1 cellular context compared by ENCODE assay signal in the genomic region with DNA sequence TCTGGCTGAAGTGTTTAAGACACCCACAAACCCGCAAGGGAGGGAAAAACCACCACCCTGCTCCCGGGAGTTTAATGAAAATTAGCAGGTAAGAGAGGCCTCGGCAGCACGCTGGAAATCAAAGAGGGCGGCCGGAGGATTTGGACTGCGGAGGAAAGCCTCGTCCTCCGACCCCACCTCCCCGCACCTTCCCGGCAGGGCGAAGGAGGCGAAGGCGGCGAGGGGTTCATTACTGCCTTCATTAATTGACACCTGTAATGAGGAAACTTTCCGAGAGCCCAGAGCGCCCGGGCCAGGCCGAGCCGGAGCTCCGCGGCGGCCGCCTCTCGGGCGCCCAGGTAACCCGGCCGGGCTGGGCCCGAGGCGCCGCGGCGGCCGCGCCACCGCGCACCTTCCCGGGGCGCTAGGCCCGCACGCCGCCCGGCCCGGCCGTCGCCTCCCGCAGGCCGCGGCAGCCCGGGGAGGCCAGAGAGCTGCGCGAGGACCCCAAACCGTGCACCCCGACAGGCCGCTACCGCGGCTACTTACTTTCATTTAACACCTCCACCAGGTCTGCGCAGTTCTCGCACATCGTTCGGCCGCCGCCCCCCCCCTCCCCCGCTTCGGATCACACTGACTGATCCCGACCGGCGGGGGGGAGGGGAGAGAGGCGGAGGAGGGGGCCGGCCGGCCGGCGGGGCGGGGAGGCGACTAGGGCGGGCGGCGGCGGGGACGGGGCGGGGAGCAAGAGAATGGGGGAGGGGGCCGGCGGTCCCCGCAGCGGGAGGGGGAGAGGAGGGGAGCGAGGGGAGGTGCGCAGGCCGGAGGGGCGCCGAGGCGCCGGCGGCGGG.
TF ChIP-seq lines count a peak whose summit lies in the region.

No MANE protein-coding gene starts in this region.

TF ChIP-seq in HepG2, 621 proteins besides CTCF, POLR2A, EP300 and RAD21 (continued from another document and continues in another):
- TF ChIP-seq, protein P1, sequence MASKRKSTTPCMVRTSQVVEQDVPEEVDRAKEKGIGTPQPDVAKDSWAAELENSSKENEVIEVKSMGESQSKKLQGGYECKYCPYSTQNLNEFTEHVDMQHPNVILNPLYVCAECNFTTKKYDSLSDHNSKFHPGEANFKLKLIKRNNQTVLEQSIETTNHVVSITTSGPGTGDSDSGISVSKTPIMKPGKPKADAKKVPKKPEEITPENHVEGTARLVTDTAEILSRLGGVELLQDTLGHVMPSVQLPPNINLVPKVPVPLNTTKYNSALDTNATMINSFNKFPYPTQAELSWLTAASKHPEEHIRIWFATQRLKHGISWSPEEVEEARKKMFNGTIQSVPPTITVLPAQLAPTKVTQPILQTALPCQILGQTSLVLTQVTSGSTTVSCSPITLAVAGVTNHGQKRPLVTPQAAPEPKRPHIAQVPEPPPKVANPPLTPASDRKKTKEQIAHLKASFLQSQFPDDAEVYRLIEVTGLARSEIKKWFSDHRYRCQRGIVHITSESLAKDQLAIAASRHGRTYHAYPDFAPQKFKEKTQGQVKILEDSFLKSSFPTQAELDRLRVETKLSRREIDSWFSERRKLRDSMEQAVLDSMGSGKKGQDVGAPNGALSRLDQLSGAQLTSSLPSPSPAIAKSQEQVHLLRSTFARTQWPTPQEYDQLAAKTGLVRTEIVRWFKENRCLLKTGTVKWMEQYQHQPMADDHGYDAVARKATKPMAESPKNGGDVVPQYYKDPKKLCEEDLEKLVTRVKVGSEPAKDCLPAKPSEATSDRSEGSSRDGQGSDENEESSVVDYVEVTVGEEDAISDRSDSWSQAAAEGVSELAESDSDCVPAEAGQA (IDR thresholded peaks at IDR 0.05; ENCODE audit: low read depth) = 0 out of 2 replicates have a peak, but pooled peaks have one; percentile 37
- TF ChIP-seq, protein P1 (CRISPR knock-in tag; IDR thresholded peaks at IDR 0.05; ENCODE audit: borderline replicate concordance) = no peak
- TF ChIP-seq ZNF274 (CRISPR knock-in tag; IDR thresholded peaks at IDR 0.05) (no peak), ZNF33B (CRISPR knock-in tag; IDR thresholded peaks at IDR 0.05) (no peak), ZNF33A (CRISPR knock-in tag; IDR thresholded peaks at IDR 0.05; ENCODE audit: borderline replicate concordance) (no peak), HNRNPUL1 (IDR thresholded peaks at IDR 0.05; ENCODE audit: low read depth, low read length) (no peak), MYC (CRISPR knock-in tag; IDR thresholded peaks at IDR 0.05; ENCODE audit: borderline replicate concordance) (peak; percentile 32), ZNF432 (CRISPR knock-in tag; IDR thresholded peaks at IDR 0.05; ENCODE audit: borderline replicate concordance) (no peak), ZNF878 (CRISPR knock-in tag; IDR thresholded peaks at IDR 0.05) (no peak), ZNF546 (CRISPR knock-in tag; conservative IDR thresholded peaks at IDR 0.05) (no peak), ELF1 (CRISPR knock-in tag; IDR thresholded peaks at IDR 0.05) (no peak), HMG20A (CRISPR knock-in tag; IDR thresholded peaks at IDR 0.05; ENCODE audit: borderline replicate concordance) (no peak), FOXK1 (CRISPR knock-in tag; IDR thresholded peaks at IDR 0.05; ENCODE audit: borderline replicate concordance, low read depth) (0 out of 2 replicates have a peak, but pooled peaks have one; percentile 4), ZNF766 (CRISPR knock-in tag; IDR thresholded peaks at IDR 0.05; ENCODE audit: borderline replicate concordance) (0 out of 2 replicates have a peak, but pooled peaks have one; percentile 16), MAFG (CRISPR knock-in tag; IDR thresholded peaks at IDR 0.05) (no peak), ZNF615 (CRISPR knock-in tag; IDR thresholded peaks at IDR 0.05; ENCODE audit: borderline replicate concordance) (no peak), GLI4 (CRISPR knock-in tag; IDR thresholded peaks at IDR 0.05; ENCODE audit: borderline replicate concordance) (no peak), ARID2 (CRISPR knock-in tag; IDR thresholded peaks at IDR 0.05; ENCODE audit: borderline replicate concordance) (no peak), FOXJ3 (CRISPR knock-in tag; IDR thresholded peaks at IDR 0.05; ENCODE audit: borderline replicate concordance) (no peak), CHCHD3 (CRISPR knock-in tag; IDR thresholded peaks at IDR 0.05) (no peak), TCF12 (IDR thresholded peaks at IDR 0.05) (no peak), TCF12 (CRISPR knock-in tag; IDR thresholded peaks at IDR 0.05) (no peak), FOXC1 (CRISPR knock-in tag; IDR thresholded peaks at IDR 0.05; ENCODE audit: borderline replicate concordance) (0 out of 2 replicates have a peak, but pooled peaks have one; percentile 20), TARDBP (CRISPR knock-in tag; IDR thresholded peaks at IDR 0.05) (no peak), ZFP82 (CRISPR knock-in tag; IDR thresholded peaks at IDR 0.05; ENCODE audit: borderline replicate concordance) (no peak; the same call in 1 of the 2 replicates), ZNF235 (CRISPR knock-in tag; IDR thresholded peaks at IDR 0.05; ENCODE audit: borderline replicate concordance) (no peak; the same call in 1 of the 2 replicates), GTF2F1 (IDR thresholded peaks at IDR 0.05; ENCODE audit: low read length) (no peak), GPN1 (CRISPR knock-in tag; IDR thresholded peaks at IDR 0.05; ENCODE audit: borderline replicate concordance) (no peak), ZNF264 (CRISPR knock-in tag; IDR thresholded peaks at IDR 0.05) (no peak), ZNF7 (CRISPR knock-in tag; IDR thresholded peaks at IDR 0.05) (no peak), IRX3 (CRISPR knock-in tag; IDR thresholded peaks at IDR 0.05; ENCODE audit: borderline replicate concordance, low read depth) (no peak), CCAR2 (optimal IDR thresholded peaks at IDR 0.05; ENCODE audit: low read depth, low read length) (no peak), HHEX (CRISPR knock-in tag; IDR thresholded peaks at IDR 0.05) (no peak), ZBTB7A (CRISPR knock-in tag; IDR thresholded peaks at IDR 0.05) (no peak), ZNF230 (CRISPR knock-in tag; IDR thresholded peaks at IDR 0.05) (no peak), PAF1 (CRISPR knock-in tag; IDR thresholded peaks at IDR 0.05) (no peak)
- TF ChIP-seq, protein P2, sequence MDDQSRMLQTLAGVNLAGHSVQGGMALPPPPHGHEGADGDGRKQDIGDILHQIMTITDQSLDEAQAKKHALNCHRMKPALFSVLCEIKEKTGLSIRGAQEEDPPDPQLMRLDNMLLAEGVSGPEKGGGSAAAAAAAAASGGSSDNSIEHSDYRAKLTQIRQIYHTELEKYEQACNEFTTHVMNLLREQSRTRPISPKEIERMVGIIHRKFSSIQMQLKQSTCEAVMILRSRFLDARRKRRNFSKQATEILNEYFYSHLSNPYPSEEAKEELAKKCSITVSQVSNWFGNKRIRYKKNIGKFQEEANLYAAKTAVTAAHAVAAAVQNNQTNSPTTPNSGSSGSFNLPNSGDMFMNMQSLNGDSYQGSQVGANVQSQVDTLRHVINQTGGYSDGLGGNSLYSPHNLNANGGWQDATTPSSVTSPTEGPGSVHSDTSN (CRISPR knock-in tag; IDR thresholded peaks at IDR 0.05; ENCODE audit: borderline replicate concordance) = no peak
- TF ChIP-seq, protein P3, sequence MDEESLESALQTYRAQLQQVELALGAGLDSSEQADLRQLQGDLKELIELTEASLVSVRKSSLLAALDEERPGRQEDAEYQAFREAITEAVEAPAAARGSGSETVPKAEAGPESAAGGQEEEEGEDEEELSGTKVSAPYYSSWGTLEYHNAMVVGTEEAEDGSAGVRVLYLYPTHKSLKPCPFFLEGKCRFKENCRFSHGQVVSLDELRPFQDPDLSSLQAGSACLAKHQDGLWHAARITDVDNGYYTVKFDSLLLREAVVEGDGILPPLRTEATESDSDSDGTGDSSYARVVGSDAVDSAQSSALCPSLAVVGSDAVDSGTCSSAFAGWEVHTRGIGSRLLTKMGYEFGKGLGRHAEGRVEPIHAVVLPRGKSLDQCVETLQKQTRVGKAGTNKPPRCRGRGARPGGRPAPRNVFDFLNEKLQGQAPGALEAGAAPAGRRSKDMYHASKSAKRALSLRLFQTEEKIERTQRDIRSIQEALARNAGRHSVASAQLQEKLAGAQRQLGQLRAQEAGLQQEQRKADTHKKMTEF (CRISPR knock-in tag; IDR thresholded peaks at IDR 0.05) = peak; percentile 23; the same call in 1 of the 2 replicates
- TF ChIP-seq, protein P4, sequence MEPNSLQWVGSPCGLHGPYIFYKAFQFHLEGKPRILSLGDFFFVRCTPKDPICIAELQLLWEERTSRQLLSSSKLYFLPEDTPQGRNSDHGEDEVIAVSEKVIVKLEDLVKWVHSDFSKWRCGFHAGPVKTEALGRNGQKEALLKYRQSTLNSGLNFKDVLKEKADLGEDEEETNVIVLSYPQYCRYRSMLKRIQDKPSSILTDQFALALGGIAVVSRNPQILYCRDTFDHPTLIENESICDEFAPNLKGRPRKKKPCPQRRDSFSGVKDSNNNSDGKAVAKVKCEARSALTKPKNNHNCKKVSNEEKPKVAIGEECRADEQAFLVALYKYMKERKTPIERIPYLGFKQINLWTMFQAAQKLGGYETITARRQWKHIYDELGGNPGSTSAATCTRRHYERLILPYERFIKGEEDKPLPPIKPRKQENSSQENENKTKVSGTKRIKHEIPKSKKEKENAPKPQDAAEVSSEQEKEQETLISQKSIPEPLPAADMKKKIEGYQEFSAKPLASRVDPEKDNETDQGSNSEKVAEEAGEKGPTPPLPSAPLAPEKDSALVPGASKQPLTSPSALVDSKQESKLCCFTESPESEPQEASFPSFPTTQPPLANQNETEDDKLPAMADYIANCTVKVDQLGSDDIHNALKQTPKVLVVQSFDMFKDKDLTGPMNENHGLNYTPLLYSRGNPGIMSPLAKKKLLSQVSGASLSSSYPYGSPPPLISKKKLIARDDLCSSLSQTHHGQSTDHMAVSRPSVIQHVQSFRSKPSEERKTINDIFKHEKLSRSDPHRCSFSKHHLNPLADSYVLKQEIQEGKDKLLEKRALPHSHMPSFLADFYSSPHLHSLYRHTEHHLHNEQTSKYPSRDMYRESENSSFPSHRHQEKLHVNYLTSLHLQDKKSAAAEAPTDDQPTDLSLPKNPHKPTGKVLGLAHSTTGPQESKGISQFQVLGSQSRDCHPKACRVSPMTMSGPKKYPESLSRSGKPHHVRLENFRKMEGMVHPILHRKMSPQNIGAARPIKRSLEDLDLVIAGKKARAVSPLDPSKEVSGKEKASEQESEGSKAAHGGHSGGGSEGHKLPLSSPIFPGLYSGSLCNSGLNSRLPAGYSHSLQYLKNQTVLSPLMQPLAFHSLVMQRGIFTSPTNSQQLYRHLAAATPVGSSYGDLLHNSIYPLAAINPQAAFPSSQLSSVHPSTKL (CRISPR knock-in tag; IDR thresholded peaks at IDR 0.05) = no peak
- TF ChIP-seq, protein P5, sequence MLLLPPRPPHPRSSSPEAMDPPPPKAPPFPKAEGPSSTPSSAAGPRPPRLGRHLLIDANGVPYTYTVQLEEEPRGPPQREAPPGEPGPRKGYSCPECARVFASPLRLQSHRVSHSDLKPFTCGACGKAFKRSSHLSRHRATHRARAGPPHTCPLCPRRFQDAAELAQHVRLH (CRISPR knock-in tag; IDR thresholded peaks at IDR 0.05; ENCODE audit: borderline replicate concordance, low read depth) = peak; percentile 49; the same call in 1 of the 2 replicates
- TF ChIP-seq, protein P6, sequence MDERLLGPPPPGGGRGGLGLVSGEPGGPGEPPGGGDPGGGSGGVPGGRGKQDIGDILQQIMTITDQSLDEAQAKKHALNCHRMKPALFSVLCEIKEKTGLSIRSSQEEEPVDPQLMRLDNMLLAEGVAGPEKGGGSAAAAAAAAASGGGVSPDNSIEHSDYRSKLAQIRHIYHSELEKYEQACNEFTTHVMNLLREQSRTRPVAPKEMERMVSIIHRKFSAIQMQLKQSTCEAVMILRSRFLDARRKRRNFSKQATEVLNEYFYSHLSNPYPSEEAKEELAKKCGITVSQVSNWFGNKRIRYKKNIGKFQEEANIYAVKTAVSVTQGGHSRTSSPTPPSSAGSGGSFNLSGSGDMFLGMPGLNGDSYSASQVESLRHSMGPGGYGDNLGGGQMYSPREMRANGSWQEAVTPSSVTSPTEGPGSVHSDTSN (CRISPR knock-in tag; IDR thresholded peaks at IDR 0.05) = no peak
- TF ChIP-seq, protein P7, sequence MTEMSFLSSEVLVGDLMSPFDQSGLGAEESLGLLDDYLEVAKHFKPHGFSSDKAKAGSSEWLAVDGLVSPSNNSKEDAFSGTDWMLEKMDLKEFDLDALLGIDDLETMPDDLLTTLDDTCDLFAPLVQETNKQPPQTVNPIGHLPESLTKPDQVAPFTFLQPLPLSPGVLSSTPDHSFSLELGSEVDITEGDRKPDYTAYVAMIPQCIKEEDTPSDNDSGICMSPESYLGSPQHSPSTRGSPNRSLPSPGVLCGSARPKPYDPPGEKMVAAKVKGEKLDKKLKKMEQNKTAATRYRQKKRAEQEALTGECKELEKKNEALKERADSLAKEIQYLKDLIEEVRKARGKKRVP (CRISPR knock-in tag; IDR thresholded peaks at IDR 0.05) = peak in 1 of 2 experiments; percentile 12; a peak in 1 of 4 replicates
- TF ChIP-seq, protein P8, sequence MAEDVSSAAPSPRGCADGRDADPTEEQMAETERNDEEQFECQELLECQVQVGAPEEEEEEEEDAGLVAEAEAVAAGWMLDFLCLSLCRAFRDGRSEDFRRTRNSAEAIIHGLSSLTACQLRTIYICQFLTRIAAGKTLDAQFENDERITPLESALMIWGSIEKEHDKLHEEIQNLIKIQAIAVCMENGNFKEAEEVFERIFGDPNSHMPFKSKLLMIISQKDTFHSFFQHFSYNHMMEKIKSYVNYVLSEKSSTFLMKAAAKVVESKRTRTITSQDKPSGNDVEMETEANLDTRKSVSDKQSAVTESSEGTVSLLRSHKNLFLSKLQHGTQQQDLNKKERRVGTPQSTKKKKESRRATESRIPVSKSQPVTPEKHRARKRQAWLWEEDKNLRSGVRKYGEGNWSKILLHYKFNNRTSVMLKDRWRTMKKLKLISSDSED (CRISPR knock-in tag; IDR thresholded peaks at IDR 0.05) = no peak
- TF ChIP-seq, protein P9, sequence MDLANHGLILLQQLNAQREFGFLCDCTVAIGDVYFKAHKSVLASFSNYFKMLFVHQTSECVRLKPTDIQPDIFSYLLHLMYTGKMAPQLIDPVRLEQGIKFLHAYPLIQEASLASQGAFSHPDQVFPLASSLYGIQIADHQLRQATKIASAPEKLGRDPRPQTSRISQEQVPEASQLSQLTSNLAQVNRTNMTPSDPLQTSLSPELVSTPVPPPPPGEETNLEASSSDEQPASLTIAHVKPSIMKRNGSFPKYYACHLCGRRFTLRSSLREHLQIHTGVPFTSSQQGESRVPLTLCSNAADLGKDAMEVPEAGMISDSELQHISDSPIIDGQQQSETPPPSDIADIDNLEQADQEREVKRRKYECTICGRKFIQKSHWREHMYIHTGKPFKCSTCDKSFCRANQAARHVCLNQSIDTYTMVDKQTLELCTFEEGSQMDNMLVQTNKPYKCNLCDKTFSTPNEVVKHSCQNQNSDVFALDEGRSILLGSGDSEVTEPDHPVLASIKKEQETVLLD (CRISPR knock-in tag; IDR thresholded peaks at IDR 0.05; ENCODE audit: low read depth) = peak; percentile 53
